1 cellular context compared by ENCODE assay signal in the genomic region with DNA sequence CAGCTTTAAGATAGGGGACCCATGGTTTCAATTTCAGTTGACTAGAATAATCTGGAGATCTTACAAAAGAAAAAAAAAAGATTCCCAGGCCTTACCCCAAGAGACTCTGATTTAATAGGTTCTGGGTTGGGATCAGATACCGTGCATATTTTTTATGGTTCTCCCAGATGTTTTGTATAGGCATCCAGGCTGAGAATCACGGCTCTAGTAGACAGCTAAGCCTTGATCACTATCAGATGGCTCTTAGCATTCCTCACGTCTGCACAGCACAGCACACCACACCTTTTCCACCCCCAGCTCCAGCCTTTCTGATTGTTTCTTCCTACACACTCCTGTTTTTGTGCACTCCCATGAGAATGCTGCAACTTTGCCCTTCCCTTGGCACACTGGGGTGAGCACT.
TF ChIP-seq lines count a peak whose summit lies in the region.

No MANE protein-coding gene starts in this region.

TF ChIP-seq in SK-N-SH, 30 proteins besides CTCF, POLR2A, EP300 and RAD21:
- TF ChIP-seq, protein P1, sequence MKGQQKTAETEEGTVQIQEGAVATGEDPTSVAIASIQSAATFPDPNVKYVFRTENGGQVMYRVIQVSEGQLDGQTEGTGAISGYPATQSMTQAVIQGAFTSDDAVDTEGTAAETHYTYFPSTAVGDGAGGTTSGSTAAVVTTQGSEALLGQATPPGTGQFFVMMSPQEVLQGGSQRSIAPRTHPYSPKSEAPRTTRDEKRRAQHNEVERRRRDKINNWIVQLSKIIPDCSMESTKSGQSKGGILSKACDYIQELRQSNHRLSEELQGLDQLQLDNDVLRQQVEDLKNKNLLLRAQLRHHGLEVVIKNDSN (IDR thresholded peaks at IDR 0.05; ENCODE audit: borderline replicate concordance, low read depth) = no peak
- TF ChIP-seq FOXM1 (IDR thresholded peaks at IDR 0.05; ENCODE audit: low read depth) = no peak
- TF ChIP-seq, protein P2, sequence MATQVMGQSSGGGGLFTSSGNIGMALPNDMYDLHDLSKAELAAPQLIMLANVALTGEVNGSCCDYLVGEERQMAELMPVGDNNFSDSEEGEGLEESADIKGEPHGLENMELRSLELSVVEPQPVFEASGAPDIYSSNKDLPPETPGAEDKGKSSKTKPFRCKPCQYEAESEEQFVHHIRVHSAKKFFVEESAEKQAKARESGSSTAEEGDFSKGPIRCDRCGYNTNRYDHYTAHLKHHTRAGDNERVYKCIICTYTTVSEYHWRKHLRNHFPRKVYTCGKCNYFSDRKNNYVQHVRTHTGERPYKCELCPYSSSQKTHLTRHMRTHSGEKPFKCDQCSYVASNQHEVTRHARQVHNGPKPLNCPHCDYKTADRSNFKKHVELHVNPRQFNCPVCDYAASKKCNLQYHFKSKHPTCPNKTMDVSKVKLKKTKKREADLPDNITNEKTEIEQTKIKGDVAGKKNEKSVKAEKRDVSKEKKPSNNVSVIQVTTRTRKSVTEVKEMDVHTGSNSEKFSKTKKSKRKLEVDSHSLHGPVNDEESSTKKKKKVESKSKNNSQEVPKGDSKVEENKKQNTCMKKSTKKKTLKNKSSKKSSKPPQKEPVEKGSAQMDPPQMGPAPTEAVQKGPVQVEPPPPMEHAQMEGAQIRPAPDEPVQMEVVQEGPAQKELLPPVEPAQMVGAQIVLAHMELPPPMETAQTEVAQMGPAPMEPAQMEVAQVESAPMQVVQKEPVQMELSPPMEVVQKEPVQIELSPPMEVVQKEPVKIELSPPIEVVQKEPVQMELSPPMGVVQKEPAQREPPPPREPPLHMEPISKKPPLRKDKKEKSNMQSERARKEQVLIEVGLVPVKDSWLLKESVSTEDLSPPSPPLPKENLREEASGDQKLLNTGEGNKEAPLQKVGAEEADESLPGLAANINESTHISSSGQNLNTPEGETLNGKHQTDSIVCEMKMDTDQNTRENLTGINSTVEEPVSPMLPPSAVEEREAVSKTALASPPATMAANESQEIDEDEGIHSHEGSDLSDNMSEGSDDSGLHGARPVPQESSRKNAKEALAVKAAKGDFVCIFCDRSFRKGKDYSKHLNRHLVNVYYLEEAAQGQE (IDR thresholded peaks at IDR 0.05; ENCODE audit: low read depth, low read length) = no peak
- peak; percentile 83 for TF ChIP-seq TCF12 (IDR thresholded peaks at IDR 0.05)
- TF ChIP-seq FOXJ3 (CRISPR knock-in tag; IDR thresholded peaks at IDR 0.05) = no peak
- no peak for TF ChIP-seq GATA2 (CRISPR knock-in tag; IDR thresholded peaks at IDR 0.05)
- TF ChIP-seq CHD2 (IDR thresholded peaks at IDR 0.05; ENCODE audit: low read length, partially characterized antibody) = no peak
- TF ChIP-seq GABPA (IDR thresholded peaks at IDR 0.05; ENCODE audit: low read depth) = no peak
- no peak for TF ChIP-seq NRF1 (IDR thresholded peaks at IDR 0.05; ENCODE audit: low read depth, low read length)
- TF ChIP-seq FOSL2 (IDR thresholded peaks at IDR 0.05; ENCODE audit: borderline replicate concordance, low read depth) = no peak
- no peak for TF ChIP-seq RFX5 (IDR thresholded peaks at IDR 0.05; ENCODE audit: low read length)
- no peak for TF ChIP-seq SMC3 (IDR thresholded peaks at IDR 0.05; ENCODE audit: low read depth, low read length)
- TF ChIP-seq, protein P3, sequence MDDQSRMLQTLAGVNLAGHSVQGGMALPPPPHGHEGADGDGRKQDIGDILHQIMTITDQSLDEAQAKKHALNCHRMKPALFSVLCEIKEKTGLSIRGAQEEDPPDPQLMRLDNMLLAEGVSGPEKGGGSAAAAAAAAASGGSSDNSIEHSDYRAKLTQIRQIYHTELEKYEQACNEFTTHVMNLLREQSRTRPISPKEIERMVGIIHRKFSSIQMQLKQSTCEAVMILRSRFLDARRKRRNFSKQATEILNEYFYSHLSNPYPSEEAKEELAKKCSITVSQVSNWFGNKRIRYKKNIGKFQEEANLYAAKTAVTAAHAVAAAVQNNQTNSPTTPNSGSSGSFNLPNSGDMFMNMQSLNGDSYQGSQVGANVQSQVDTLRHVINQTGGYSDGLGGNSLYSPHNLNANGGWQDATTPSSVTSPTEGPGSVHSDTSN (IDR thresholded peaks at IDR 0.05) = peak; percentile 52; the same call in 1 of the 2 replicates
- TF ChIP-seq TEAD4 (IDR thresholded peaks at IDR 0.05; ENCODE audit: borderline replicate concordance, insufficient read depth) = 0 out of 2 replicates have a peak, but pooled peaks have one; percentile 20
- TF ChIP-seq MXI1 (IDR thresholded peaks at IDR 0.05; ENCODE audit: low read depth, low read length) = no peak
- no peak for TF ChIP-seq RCOR1 (IDR thresholded peaks at IDR 0.05; ENCODE audit: low read length)
- TF ChIP-seq, protein P4, sequence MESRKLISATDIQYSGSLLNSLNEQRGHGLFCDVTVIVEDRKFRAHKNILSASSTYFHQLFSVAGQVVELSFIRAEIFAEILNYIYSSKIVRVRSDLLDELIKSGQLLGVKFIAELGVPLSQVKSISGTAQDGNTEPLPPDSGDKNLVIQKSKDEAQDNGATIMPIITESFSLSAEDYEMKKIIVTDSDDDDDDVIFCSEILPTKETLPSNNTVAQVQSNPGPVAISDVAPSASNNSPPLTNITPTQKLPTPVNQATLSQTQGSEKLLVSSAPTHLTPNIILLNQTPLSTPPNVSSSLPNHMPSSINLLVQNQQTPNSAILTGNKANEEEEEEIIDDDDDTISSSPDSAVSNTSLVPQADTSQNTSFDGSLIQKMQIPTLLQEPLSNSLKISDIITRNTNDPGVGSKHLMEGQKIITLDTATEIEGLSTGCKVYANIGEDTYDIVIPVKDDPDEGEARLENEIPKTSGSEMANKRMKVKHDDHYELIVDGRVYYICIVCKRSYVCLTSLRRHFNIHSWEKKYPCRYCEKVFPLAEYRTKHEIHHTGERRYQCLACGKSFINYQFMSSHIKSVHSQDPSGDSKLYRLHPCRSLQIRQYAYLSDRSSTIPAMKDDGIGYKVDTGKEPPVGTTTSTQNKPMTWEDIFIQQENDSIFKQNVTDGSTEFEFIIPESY (IDR thresholded peaks at IDR 0.05; ENCODE audit: borderline replicate concordance, low read depth) = no peak
- TF ChIP-seq SIN3A (IDR thresholded peaks at IDR 0.05; ENCODE audit: borderline replicate concordance, low read depth, low read length) = no peak
- peak; percentile 61; the same call in 1 of the 2 replicates for TF ChIP-seq NFIC (IDR thresholded peaks at IDR 0.05; ENCODE audit: borderline replicate concordance)
